10 cellular contexts compared by ENCODE assay signal in the genomic region with DNA sequence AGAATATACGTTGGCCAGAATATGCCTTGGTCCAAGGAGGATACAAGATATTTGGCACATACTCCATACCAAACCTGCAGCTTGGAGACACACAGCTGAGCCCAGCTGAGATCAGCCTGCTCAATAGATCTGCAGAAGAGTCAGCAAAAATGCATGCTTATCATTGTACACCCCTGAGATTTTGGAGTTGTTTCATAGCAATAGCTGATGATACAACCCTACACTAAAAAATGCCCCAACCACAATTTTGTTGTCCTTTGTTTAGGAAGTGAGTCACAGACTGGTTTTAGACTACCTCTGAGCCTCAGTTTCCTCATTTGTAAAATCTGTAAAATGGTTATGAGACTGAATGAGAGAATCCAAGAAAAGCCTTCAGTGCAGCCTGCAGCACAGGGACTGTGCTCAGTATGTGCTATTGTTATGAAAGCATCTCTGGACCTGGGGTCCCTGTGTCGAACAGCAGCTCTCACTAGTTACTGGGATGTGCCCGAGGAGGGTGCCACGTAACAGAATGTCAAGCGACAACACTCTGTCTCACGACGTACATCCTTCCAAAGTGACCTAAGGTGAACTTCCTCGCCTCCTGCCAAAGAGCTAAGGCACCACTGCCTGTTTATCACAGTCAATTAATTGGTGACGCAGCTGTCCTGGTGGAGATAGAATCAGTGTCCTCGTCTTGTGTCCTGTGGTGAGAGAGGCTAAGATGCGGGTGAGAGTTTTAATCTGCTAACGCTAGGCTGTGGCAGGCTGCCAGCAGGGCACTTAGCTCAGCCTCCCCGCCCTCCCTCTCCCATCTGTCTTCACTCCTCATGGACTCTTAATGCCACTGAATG. TPM values are rescaled to one million over a fixed set of nuclear protein-coding genes. Genes with fewer than 3 reads are reported as not detected.
A peak's percentile ranks its signal among the peaks of the same experiment; 100 is the strongest.
DNase-seq lines count a peak whose midpoint lies in the region; ATAC-seq and TF ChIP-seq lines count a peak whose summit lies in the region.
"Had no signal": no experiment of that assay in that cellular context is flagged by ENCODE, and none has a peak within 500 bp of the region (broad histone marks: within the 10 kb centered on the region; RNA-seq: fewer than 3 reads in every experiment).

No MANE protein-coding gene starts in this region.

- H3K9me2 ChIP-seq in GM23338 (ENCODE audit: insufficient read depth) (no peaks in the 10 kb centered on the region), MM.1S (replicated peaks; ENCODE audit: insufficient read depth, low read length) (no peaks in the 10 kb centered on the region)

- TF ChIP-seq CTCF in GM23338 (conservative IDR thresholded peaks at IDR 0.05; ENCODE audit: low read depth in 2 of 2), result no peak
- no peak for TF ChIP-seq CTCF in fibroblast of mammary gland (conservative IDR thresholded peaks at IDR 0.05; ENCODE audit: control insufficient read depth, insufficient read depth, low read depth, low read length)
- no peak for TF ChIP-seq CTCF in gastrocnemius medialis (IDR thresholded peaks at IDR 0.05 in 4 of 5, conservative IDR thresholded peaks at IDR 0.05 in 1 of 5)
- no peak for TF ChIP-seq CTCF in MM.1S (IDR thresholded peaks at IDR 0.05; ENCODE audit: low read length)

- H3K27me3 ChIP-seq in GM23338 (ENCODE audit: insufficient read depth) (no peaks in the 10 kb centered on the region), gastrocnemius medialis (no peaks in the 10 kb centered on the region), MM.1S (replicated peaks; ENCODE audit: insufficient read depth, low read length) (no peaks in the 10 kb centered on the region)

- no peaks in the 10 kb centered on the region for H3K79me2 ChIP-seq in GM23338 (replicated peaks; ENCODE audit: insufficient read depth)
- H3K79me2 ChIP-seq in MM.1S (ENCODE audit: low read length), result no peaks in the 10 kb centered on the region

- H3K4me2 ChIP-seq in GM23338, result no peak overlapping the region
- no peak overlapping the region for H3K4me2 ChIP-seq in MM.1S (ENCODE audit: low read depth, low read length)

- no peak overlapping the region for H2AFZ ChIP-seq in GM23338
- no peak overlapping the region for H2AFZ ChIP-seq in MM.1S (ENCODE audit: low read length)

- no peak overlapping the region for H3K27ac Mint-ChIP-seq in GM23338
- no peak overlapping the region for H3K27ac Mint-ChIP-seq in T-helper 2 cell treated with Interferon-gamma antibody and Interleukin-4, amounts not matched to agents 5 μg/mL and 100 μg/mL, for 36 hours

- intact Hi-C loops in gastrocnemius medialis (cut with DNase I; ENCODE audit: low total_unique reads), result no loop called here

- no peaks in the 10 kb centered on the region for H3K4me1 ChIP-seq in GM23338 (ENCODE audit: insufficient read depth)
- H3K4me1 ChIP-seq in gastrocnemius medialis, result peaks cover 14 to 20% of the 10 kb centered on the region in 2 donors
- H3K4me1 ChIP-seq in MM.1S (ENCODE audit: low read length), result no peaks in the 10 kb centered on the region

- H3K9me3 ChIP-seq in gastrocnemius medialis, result no peaks in the 10 kb centered on the region
- no peaks in the 10 kb centered on the region for H3K9me3 ChIP-seq in MM.1S (replicated peaks; ENCODE audit: insufficient read depth, low read length)

- in situ Hi-C loops in gastrocnemius medialis (cut with MboI; ENCODE audit: low sequenced_read_pairs in 4 of 4), result no loop called here

- peaks cover 13% of the 10 kb centered on the region for H3K27me3 Mint-ChIP-seq in GM23338 (ENCODE audit: insufficient read depth, low read depth, poor library complexity)
- no peaks in the 10 kb centered on the region for H3K27me3 Mint-ChIP-seq in T-helper 2 cell treated with Interferon-gamma antibody and Interleukin-4, amounts not matched to agents 5 μg/mL and 100 μg/mL, for 36 hours (ENCODE audit: low read depth)

- H3F3A ChIP-seq in GM23338 (replicated peaks; ENCODE audit: low read depth), result no peaks in the 10 kb centered on the region
- H3F3A ChIP-seq in MM.1S (ENCODE audit: insufficient read depth, low read length), result no peaks in the 10 kb centered on the region

- no peak overlapping the region for H3K4me3 ChIP-seq in GM23338
- H3K4me3 ChIP-seq in fibroblast of mammary gland (ENCODE audit: control insufficient read depth, low read depth, low read length), result no peak overlapping the region
- peak overlapping the region in 3 of 4 donors; percentile 2 to 16 (median 5) for H3K4me3 ChIP-seq in gastrocnemius medialis
- no peak overlapping the region for H3K4me3 ChIP-seq in MM.1S (ENCODE audit: low read length)

- H3K36me3 Mint-ChIP-seq in GM23338 (ENCODE audit: low read depth), result no peaks in the 10 kb centered on the region
- H3K36me3 Mint-ChIP-seq in T-helper 2 cell treated with Interferon-gamma antibody and Interleukin-4, amounts not matched to agents 5 μg/mL and 100 μg/mL, for 36 hours (ENCODE audit: low read depth), result no peaks in the 10 kb centered on the region

- H3K4me3 Mint-ChIP-seq in GM23338, result no peak overlapping the region
- no peak overlapping the region for H3K4me3 Mint-ChIP-seq in T-helper 2 cell treated with Interferon-gamma antibody and Interleukin-4, amounts not matched to agents 5 μg/mL and 100 μg/mL, for 36 hours

- H3K9ac ChIP-seq in MM.1S (ENCODE audit: low read length), result no peak overlapping the region

- H4K20me1 ChIP-seq in GM23338 (replicated peaks; ENCODE audit: insufficient read depth) (no peaks in the 10 kb centered on the region), MM.1S (ENCODE audit: insufficient read depth, low read length) (no peaks in the 10 kb centered on the region)

- H3K36me3 ChIP-seq in GM23338 (ENCODE audit: insufficient read depth) (no peaks in the 10 kb centered on the region), gastrocnemius medialis (peaks cover 0 to 7% of the 10 kb centered on the region in 2 donors), MM.1S (replicated peaks; ENCODE audit: insufficient read depth, low read length) (no peaks in the 10 kb centered on the region)

- peaks cover 17% of the 10 kb centered on the region for H3K4me1 Mint-ChIP-seq in GM23338
- H3K4me1 Mint-ChIP-seq in T-helper 2 cell treated with Interferon-gamma antibody and Interleukin-4, amounts not matched to agents 5 μg/mL and 100 μg/mL, for 36 hours (ENCODE audit: low read depth), result peaks cover 7% of the 10 kb centered on the region

- no peak overlapping the region for H3K27ac ChIP-seq in GM23338 (ENCODE audit: low read depth)
- H3K27ac ChIP-seq in gastrocnemius medialis, result peak overlapping the region; percentile 55 to 76 (median 69)
- no peak overlapping the region for H3K27ac ChIP-seq in MM.1S (ENCODE audit: low read length)

- H3K9me3 Mint-ChIP-seq in GM23338, result no peaks in the 10 kb centered on the region
- no peaks in the 10 kb centered on the region for H3K9me3 Mint-ChIP-seq in T-helper 2 cell treated with Interferon-gamma antibody and Interleukin-4, amounts not matched to agents 5 μg/mL and 100 μg/mL, for 36 hours

- DNase-seq in GM23338 (ENCODE audit: low spot score) (no peak), NCI-H510A treated with DMSO at 0.1 percent for 48 hours (lab: John Stamatoyannopoulos, UW) (peak; percentile 79), fibroblast of mammary gland (ENCODE audit: low read depth) (peak; percentile 75), gastrocnemius medialis (peak in 1 of 2 donors; percentile 60), MM.1S (no peak)
- DNase-seq in stimulated activated CD4-positive, alpha-beta T cell treated with anti-CD3 and anti-CD28 coated beads, Interleukin-2, amount 100 ng/mL, for 48 hours, result no peak
- no peak for DNase-seq in T-helper 2 cell treated with Interferon-gamma antibody and Interleukin-4, amounts not matched to agents 5 μg/mL and 100 μg/mL, for 36 hours (ENCODE audit: low spot score)
- DNase-seq: SW 1271 had no signal

- ATAC-seq in GM23338, result peak; percentile 17
- ATAC-seq in gastrocnemius medialis, result peak; percentile 65 to 81
- ATAC-seq in HG02973 (IDR thresholded peaks at IDR 0.05; ENCODE audit: unreplicated experiment), result no peak

- TF ChIP-seq POLR2A in gastrocnemius medialis (IDR thresholded peaks at IDR 0.05), result no peak

TF ChIP-seq in GM23338, 12 proteins besides CTCF, POLR2A, EP300 and RAD21 (continues in another document):
- TF ChIP-seq ZNF331 (CRISPR knock-in tag; IDR thresholded peaks at IDR 0.05; ENCODE audit: low read depth) (no peak), CREB1 (CRISPR knock-in tag; IDR thresholded peaks at IDR 0.05; ENCODE audit: low read depth) (no peak), ZNF114 (CRISPR knock-in tag; IDR thresholded peaks at IDR 0.05) (no peak), JUNB (IDR thresholded peaks at IDR 0.05; ENCODE audit: unreplicated experiment) (no peak), EZH2phosphoT487 (IDR thresholded peaks at IDR 0.05; ENCODE audit: unreplicated experiment) (no peak)

RNA-seq across cellular contexts. Expression of a gene that starts 18.2 kb away (rescaled TPM):
- total RNA-seq in GM23338 (2014; rRNA removed; shearing (Covaris generic)), result 4.3 and 4.6 TPM in 2 replicates
- polyA plus RNA-seq in GM23338 (2016; fragmentation: Nextera tagmentation; extraction: Ambion mirVana), result 8.9 and 12.2 TPM in 2 replicates
- 1 to 10 TPM; 1.8 to 6.0 (median 4.7) TPM for total RNA-seq in gastrocnemius medialis

RNA-seq across cellular contexts. Expression of a gene that starts 59.2 kb away (rescaled TPM):
- 0.35 and 0.76 TPM in 2 replicates for total RNA-seq in GM23338 (2014; rRNA removed; shearing (Covaris generic))
- polyA plus RNA-seq in GM23338 (2016; fragmentation: Nextera tagmentation; extraction: Ambion mirVana), result 0.05 and 0.11 TPM in 2 replicates
- total RNA-seq in gastrocnemius medialis, result under 1 TPM in 3 of 4 donors, not detected in 1; 0.20 to 0.41 (median 0.27) TPM
- polyA plus RNA-seq: esophagus had no signal

Comparison
In these comparisons a context has a peak if more than half of its experiments do, and no peak if none do; other contexts are left out.
1. DNase-seq: peak in NCI-H510A treated with DMSO at 0.1 percent for 48 hours (single experiment) and fibroblast of mammary gland (single experiment); none in GM23338 (single experiment), stimulated activated CD4-positive, alpha-beta T cell treated with anti-CD3 and anti-CD28 coated beads, Interleukin-2, amount 100 ng/mL, for 48 hours (0 of 2), T-helper 2 cell treated with Interferon-gamma antibody and Interleukin-4, amounts not matched to agents 5 μg/mL and 100 μg/mL, for 36 hours (single experiment) and MM.1S (single experiment).
2. H3K27ac ChIP-seq: peak in gastrocnemius medialis (4 of 4); none in GM23338 (single experiment) and MM.1S (single experiment).
3. H3K4me3 ChIP-seq: peak in gastrocnemius medialis (3 of 4); none in GM23338 (single experiment), fibroblast of mammary gland (single experiment) and MM.1S (single experiment).